ENCODE assay signal across 1 cellular context in genomic region chr15:64806509-64806908, GRCh38.
TF ChIP-seq lines count a peak whose summit lies in the region.

No MANE protein-coding gene starts in this region.

TF ChIP-seq in H1, 55 proteins besides CTCF, POLR2A, EP300 and RAD21:
- no peak for TF ChIP-seq ASH2L (IDR thresholded peaks at IDR 0.05; ENCODE audit: low read length)
- no peak for TF ChIP-seq KDM5A (IDR thresholded peaks at IDR 0.05; ENCODE audit: low read length)
- TF ChIP-seq ZNF274 (IDR thresholded peaks at IDR 0.05; ENCODE audit: borderline replicate concordance, extremely low read depth, low read length), result no peak
- TF ChIP-seq E2F6 (IDR thresholded peaks at IDR 0.05), result no peak
- no peak for TF ChIP-seq SP2 (IDR thresholded peaks at IDR 0.05; ENCODE audit: low read length)
- TF ChIP-seq TAF1 (IDR thresholded peaks at IDR 0.05; ENCODE audit: low read depth, low read length), result no peak
- no peak for TF ChIP-seq EZH2 (IDR thresholded peaks at IDR 0.05; ENCODE audit: low read depth, low read length, severe bottlenecking)
